ENCODE assay signal across 1 cellular context in the genomic region with DNA sequence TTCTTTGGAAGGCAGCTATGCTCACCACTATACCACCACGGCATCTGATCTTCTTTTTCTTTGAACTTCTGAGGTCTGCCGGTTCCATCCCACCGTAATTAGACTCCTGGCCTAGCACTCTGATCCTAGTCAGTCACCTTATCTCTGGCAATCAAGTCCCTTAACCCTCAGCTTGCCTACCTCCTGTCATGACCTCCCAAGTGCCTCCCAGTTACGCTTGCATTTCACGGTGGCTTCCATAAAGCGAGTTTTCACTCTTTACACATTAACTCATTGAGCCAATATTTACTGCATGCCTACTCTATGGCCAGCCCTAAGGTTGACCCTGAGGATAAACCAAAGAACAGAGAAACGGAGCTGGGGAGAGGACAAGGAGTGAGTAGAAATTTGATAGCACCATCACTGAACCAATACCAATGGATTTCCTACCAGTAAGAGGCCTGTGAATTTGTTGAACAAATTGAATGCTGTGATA.
TF ChIP-seq lines count a peak whose summit lies in the region.

No MANE protein-coding gene starts in this region.

TF ChIP-seq in HepG2, 621 proteins besides CTCF, POLR2A, EP300 and RAD21 (continued from another document and continues in another):
- TF ChIP-seq, protein P1, sequence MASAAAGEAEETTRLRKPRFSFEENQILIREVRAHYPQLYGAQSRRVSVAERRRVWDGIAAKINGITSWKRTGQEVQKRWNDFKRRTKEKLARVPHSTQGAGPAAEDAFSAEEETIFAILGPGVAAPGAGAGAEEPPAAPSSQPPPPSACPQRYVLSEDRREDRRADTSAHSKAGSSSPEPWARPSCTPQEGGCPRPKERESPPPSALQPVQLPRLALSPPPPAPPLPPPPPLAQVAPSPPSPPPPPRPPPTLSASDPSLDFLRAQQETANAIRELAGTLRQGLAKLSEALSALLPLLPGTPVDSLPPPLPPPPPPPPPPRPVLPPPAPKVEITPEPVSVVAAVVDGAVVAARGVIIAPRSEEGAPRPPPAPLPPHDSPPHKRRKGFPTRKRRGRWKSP (CRISPR knock-in tag; IDR thresholded peaks at IDR 0.05): peak; percentile 87
- TF ChIP-seq, protein P2, sequence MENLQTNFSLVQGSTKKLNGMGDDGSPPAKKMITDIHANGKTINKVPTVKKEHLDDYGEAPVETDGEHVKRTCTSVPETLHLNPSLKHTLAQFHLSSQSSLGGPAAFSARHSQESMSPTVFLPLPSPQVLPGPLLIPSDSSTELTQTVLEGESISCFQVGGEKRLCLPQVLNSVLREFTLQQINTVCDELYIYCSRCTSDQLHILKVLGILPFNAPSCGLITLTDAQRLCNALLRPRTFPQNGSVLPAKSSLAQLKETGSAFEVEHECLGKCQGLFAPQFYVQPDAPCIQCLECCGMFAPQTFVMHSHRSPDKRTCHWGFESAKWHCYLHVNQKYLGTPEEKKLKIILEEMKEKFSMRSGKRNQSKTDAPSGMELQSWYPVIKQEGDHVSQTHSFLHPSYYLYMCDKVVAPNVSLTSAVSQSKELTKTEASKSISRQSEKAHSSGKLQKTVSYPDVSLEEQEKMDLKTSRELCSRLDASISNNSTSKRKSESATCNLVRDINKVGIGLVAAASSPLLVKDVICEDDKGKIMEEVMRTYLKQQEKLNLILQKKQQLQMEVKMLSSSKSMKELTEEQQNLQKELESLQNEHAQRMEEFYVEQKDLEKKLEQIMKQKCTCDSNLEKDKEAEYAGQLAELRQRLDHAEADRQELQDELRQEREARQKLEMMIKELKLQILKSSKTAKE (CRISPR knock-in tag; IDR thresholded peaks at IDR 0.05; ENCODE audit: borderline replicate concordance): no peak; the same call in 1 of the 2 replicates
- TF ChIP-seq, protein P3, sequence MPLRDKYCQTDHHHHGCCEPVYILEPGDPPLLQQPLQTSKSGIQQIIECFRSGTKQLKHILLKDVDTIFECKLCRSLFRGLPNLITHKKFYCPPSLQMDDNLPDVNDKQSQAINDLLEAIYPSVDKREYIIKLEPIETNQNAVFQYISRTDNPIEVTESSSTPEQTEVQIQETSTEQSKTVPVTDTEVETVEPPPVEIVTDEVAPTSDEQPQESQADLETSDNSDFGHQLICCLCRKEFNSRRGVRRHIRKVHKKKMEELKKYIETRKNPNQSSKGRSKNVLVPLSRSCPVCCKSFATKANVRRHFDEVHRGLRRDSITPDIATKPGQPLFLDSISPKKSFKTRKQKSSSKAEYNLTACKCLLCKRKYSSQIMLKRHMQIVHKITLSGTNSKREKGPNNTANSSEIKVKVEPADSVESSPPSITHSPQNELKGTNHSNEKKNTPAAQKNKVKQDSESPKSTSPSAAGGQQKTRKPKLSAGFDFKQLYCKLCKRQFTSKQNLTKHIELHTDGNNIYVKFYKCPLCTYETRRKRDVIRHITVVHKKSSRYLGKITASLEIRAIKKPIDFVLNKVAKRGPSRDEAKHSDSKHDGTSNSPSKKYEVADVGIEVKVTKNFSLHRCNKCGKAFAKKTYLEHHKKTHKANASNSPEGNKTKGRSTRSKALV (CRISPR knock-in tag; IDR thresholded peaks at IDR 0.05): peak; percentile 59; the same call in 1 of the 2 replicates
- TF ChIP-seq, protein P4, sequence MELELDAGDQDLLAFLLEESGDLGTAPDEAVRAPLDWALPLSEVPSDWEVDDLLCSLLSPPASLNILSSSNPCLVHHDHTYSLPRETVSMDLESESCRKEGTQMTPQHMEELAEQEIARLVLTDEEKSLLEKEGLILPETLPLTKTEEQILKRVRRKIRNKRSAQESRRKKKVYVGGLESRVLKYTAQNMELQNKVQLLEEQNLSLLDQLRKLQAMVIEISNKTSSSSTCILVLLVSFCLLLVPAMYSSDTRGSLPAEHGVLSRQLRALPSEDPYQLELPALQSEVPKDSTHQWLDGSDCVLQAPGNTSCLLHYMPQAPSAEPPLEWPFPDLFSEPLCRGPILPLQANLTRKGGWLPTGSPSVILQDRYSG (CRISPR knock-in tag; IDR thresholded peaks at IDR 0.05): no peak
- TF ChIP-seq YEATS4 (CRISPR knock-in tag; IDR thresholded peaks at IDR 0.05; ENCODE audit: borderline replicate concordance) (no peak), PHF5A (CRISPR knock-in tag; IDR thresholded peaks at IDR 0.05; ENCODE audit: low read depth, unreplicated experiment) (peak; percentile 94), RBM22 (optimal IDR thresholded peaks at IDR 0.05; ENCODE audit: low read length) (no peak), ATF7-NPFF (CRISPR knock-in tag; IDR thresholded peaks at IDR 0.05; ENCODE audit: low read depth) (0 out of 2 replicates have a peak, but pooled peaks have one; percentile 71), ZNF446 (CRISPR knock-in tag; IDR thresholded peaks at IDR 0.05) (no peak), HOXD1 (CRISPR knock-in tag; IDR thresholded peaks at IDR 0.05) (no peak), ZNF550 (CRISPR knock-in tag; IDR thresholded peaks at IDR 0.05; ENCODE audit: borderline replicate concordance) (no peak), MAZ (IDR thresholded peaks at IDR 0.05; ENCODE audit: borderline replicate concordance, low read depth, low read length) (no peak), MAZ (CRISPR knock-in tag; IDR thresholded peaks at IDR 0.05; ENCODE audit: low read depth) (no peak), SALL1 (CRISPR knock-in tag; IDR thresholded peaks at IDR 0.05) (peak; percentile 97), ZNF484 (CRISPR knock-in tag; IDR thresholded peaks at IDR 0.05; ENCODE audit: borderline replicate concordance, low read depth) (no peak), CBFB (CRISPR knock-in tag; IDR thresholded peaks at IDR 0.05) (no peak), TRIM24 (CRISPR knock-in tag; IDR thresholded peaks at IDR 0.05) (no peak), KDM6A (CRISPR knock-in tag; IDR thresholded peaks at IDR 0.05; ENCODE audit: low read depth) (peak; percentile 85), RFXANK (CRISPR knock-in tag; IDR thresholded peaks at IDR 0.05) (no peak), NR2F1 (CRISPR knock-in tag; IDR thresholded peaks at IDR 0.05) (peak in 1 of 2 experiments; percentile 78; a peak in 3 of 4 replicates), NR2F6 (IDR thresholded peaks at IDR 0.05) (peak; percentile 89), NR2F6 (CRISPR knock-in tag; IDR thresholded peaks at IDR 0.05) (peak; percentile 89), WIZ (CRISPR knock-in tag; IDR thresholded peaks at IDR 0.05) (no peak), ZNF33A (CRISPR knock-in tag; IDR thresholded peaks at IDR 0.05; ENCODE audit: borderline replicate concordance) (no peak), MZF1 (CRISPR knock-in tag; IDR thresholded peaks at IDR 0.05; ENCODE audit: borderline replicate concordance) (no peak), ATF7 (IDR thresholded peaks at IDR 0.05) (no peak), ATF7 (CRISPR knock-in tag; IDR thresholded peaks at IDR 0.05) (peak; percentile 66; the same call in 1 of the 2 replicates), NKX3-1 (CRISPR knock-in tag; IDR thresholded peaks at IDR 0.05) (no peak), ZNF468 (CRISPR knock-in tag; IDR thresholded peaks at IDR 0.05) (no peak), ARNT (IDR thresholded peaks at IDR 0.05) (no peak), SETDB1 (CRISPR knock-in tag; IDR thresholded peaks at IDR 0.05; ENCODE audit: borderline replicate concordance) (no peak), NCOA5 (CRISPR knock-in tag; IDR thresholded peaks at IDR 0.05) (no peak), ZNF451 (CRISPR knock-in tag; IDR thresholded peaks at IDR 0.05) (no peak), ZNF746 (CRISPR knock-in tag; IDR thresholded peaks at IDR 0.05) (no peak), ZNF430 (CRISPR knock-in tag; IDR thresholded peaks at IDR 0.05) (peak; percentile 75), ZNF12 (CRISPR knock-in tag; IDR thresholded peaks at IDR 0.05) (peak; percentile 79; the same call in 1 of the 2 replicates), MED13 (CRISPR knock-in tag; IDR thresholded peaks at IDR 0.05) (no peak)
- TF ChIP-seq, protein P5, sequence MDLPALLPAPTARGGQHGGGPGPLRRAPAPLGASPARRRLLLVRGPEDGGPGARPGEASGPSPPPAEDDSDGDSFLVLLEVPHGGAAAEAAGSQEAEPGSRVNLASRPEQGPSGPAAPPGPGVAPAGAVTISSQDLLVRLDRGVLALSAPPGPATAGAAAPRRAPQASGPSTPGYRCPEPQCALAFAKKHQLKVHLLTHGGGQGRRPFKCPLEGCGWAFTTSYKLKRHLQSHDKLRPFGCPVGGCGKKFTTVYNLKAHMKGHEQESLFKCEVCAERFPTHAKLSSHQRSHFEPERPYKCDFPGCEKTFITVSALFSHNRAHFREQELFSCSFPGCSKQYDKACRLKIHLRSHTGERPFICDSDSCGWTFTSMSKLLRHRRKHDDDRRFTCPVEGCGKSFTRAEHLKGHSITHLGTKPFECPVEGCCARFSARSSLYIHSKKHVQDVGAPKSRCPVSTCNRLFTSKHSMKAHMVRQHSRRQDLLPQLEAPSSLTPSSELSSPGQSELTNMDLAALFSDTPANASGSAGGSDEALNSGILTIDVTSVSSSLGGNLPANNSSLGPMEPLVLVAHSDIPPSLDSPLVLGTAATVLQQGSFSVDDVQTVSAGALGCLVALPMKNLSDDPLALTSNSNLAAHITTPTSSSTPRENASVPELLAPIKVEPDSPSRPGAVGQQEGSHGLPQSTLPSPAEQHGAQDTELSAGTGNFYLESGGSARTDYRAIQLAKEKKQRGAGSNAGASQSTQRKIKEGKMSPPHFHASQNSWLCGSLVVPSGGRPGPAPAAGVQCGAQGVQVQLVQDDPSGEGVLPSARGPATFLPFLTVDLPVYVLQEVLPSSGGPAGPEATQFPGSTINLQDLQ (CRISPR knock-in tag; IDR thresholded peaks at IDR 0.05): no peak
- TF ChIP-seq, protein P6, sequence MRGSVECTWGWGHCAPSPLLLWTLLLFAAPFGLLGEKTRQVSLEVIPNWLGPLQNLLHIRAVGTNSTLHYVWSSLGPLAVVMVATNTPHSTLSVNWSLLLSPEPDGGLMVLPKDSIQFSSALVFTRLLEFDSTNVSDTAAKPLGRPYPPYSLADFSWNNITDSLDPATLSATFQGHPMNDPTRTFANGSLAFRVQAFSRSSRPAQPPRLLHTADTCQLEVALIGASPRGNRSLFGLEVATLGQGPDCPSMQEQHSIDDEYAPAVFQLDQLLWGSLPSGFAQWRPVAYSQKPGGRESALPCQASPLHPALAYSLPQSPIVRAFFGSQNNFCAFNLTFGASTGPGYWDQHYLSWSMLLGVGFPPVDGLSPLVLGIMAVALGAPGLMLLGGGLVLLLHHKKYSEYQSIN (CRISPR knock-in tag; IDR thresholded peaks at IDR 0.05; ENCODE audit: borderline replicate concordance): no peak
- TF ChIP-seq, protein P7, sequence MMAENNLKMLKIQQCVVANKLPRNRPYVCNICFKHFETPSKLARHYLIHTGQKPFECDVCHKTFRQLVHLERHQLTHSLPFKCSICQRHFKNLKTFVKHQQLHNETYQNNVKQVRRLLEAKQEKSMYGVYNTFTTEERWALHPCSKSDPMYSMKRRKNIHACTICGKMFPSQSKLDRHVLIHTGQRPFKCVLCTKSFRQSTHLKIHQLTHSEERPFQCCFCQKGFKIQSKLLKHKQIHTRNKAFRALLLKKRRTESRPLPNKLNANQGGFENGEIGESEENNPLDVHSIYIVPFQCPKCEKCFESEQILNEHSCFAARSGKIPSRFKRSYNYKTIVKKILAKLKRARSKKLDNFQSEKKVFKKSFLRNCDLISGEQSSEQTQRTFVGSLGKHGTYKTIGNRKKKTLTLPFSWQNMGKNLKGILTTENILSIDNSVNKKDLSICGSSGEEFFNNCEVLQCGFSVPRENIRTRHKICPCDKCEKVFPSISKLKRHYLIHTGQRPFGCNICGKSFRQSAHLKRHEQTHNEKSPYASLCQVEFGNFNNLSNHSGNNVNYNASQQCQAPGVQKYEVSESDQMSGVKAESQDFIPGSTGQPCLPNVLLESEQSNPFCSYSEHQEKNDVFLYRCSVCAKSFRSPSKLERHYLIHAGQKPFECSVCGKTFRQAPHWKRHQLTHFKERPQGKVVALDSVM (CRISPR knock-in tag; IDR thresholded peaks at IDR 0.05): peak; percentile 57; the same call in 1 of the 2 replicates
- TF ChIP-seq, protein P8, sequence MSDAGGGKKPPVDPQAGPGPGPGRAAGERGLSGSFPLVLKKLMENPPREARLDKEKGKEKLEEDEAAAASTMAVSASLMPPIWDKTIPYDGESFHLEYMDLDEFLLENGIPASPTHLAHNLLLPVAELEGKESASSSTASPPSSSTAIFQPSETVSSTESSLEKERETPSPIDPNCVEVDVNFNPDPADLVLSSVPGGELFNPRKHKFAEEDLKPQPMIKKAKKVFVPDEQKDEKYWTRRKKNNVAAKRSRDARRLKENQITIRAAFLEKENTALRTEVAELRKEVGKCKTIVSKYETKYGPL (CRISPR knock-in tag; IDR thresholded peaks at IDR 0.05): no peak
- TF ChIP-seq, protein P9, sequence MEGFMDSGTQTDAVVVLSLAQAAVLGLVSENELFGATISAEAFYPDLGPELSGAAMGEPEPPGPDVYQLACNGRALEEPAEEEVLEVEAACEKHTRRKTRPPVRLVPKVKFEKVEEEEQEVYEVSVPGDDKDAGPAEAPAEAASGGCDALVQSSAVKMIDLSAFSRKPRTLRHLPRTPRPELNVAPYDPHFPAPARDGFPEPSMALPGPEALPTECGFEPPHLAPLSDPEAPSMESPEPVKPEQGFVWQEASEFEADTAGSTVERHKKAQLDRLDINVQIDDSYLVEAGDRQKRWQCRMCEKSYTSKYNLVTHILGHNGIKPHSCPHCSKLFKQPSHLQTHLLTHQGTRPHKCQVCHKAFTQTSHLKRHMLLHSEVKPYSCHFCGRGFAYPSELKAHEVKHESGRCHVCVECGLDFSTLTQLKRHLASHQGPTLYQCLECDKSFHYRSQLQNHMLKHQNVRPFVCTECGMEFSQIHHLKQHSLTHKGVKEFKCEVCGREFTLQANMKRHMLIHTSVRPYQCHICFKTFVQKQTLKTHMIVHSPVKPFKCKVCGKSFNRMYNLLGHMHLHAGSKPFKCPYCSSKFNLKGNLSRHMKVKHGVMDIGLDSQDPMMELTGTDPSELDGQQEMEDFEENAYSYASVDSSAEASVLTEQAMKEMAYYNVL (CRISPR knock-in tag; IDR thresholded peaks at IDR 0.05; ENCODE audit: borderline replicate concordance): peak; percentile 95; the same call in 1 of the 2 replicates
- TF ChIP-seq, protein P10, sequence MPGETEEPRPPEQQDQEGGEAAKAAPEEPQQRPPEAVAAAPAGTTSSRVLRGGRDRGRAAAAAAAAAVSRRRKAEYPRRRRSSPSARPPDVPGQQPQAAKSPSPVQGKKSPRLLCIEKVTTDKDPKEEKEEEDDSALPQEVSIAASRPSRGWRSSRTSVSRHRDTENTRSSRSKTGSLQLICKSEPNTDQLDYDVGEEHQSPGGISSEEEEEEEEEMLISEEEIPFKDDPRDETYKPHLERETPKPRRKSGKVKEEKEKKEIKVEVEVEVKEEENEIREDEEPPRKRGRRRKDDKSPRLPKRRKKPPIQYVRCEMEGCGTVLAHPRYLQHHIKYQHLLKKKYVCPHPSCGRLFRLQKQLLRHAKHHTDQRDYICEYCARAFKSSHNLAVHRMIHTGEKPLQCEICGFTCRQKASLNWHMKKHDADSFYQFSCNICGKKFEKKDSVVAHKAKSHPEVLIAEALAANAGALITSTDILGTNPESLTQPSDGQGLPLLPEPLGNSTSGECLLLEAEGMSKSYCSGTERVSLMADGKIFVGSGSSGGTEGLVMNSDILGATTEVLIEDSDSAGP (CRISPR knock-in tag; IDR thresholded peaks at IDR 0.05; ENCODE audit: borderline replicate concordance): peak; percentile 38; the same call in 1 of the 2 replicates
- TF ChIP-seq, protein P11, sequence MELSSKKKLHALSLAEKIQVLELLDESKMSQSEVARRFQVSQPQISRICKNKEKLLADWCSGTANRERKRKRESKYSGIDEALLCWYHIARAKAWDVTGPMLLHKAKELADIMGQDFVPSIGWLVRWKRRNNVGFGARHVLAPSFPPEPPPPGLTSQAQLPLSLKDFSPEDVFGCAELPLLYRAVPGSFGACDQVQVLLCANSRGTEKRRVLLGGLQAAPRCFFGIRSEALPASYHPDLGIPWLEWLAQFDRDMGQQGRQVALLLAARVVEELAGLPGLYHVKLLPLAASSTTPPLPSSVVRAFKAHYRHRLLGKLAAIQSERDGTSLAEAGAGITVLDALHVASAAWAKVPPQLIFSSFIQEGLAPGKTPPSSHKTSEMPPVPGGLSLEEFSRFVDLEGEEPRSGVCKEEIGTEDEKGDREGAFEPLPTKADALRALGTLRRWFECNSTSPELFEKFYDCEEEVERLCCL (CRISPR knock-in tag; IDR thresholded peaks at IDR 0.05; ENCODE audit: borderline replicate concordance): no peak
